In the genomic region with DNA sequence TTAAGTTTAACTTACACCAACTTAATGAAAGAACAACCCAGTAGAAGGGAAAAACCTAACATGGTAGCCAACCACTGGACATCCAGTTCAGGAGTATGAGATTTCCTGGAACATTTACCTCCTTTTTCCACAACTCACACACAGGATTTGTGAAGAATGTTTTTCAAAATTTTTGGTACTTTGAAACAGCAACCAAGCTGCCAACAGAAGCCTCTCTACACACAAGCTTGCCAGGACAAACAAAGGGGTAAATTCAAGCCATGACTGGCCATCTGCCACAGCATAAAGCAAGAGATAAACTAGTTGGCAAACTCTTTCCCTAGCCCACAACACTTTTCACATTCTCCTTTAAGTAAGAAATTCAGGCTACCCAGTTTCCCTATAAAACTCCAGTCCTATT, we compare ENCODE assay signal across 12 cellular contexts. TPM values are rescaled to one million over a fixed set of nuclear protein-coding genes. Genes with fewer than 3 reads are reported as not detected.
DNase-seq lines count a peak whose midpoint lies in the region; ATAC-seq and TF ChIP-seq lines count a peak whose summit lies in the region.
"Had no signal": no experiment of that assay in that cellular context is flagged by ENCODE, and none has a peak within 500 bp of the region (broad histone marks: within the 10 kb centered on the region; RNA-seq: fewer than 3 reads in every experiment).

No MANE protein-coding gene starts in this region.

- H3K36me3 Mint-ChIP-seq in CD8-positive, alpha-beta T cell, result peaks cover 49% of the 10 kb centered on the region

- TF ChIP-seq CTCF in CD8-positive, alpha-beta T cell (IDR thresholded peaks at IDR 0.05), result no peak

- peak overlapping the region; percentile 44 for H3K4me3 Mint-ChIP-seq in CD8-positive, alpha-beta T cell

- H3K27me3 Mint-ChIP-seq in CD8-positive, alpha-beta T cell (ENCODE audit: low read depth), result no peaks in the 10 kb centered on the region

- no peak for ATAC-seq in CD8-positive, alpha-beta T cell
- ATAC-seq in GM21786 (IDR thresholded peaks at IDR 0.05; ENCODE audit: unreplicated experiment) (no peak), esophagus mucosa (no peak), aorta (ENCODE audit: low FRiP score) (no peak)
- ATAC-seq: PC-3 had no signal

- DNase-seq in CD8-positive, alpha-beta T cell, result no peak
- DNase-seq in MG63 (peak; percentile 72), dermis microvascular lymphatic vessel endothelial cell (ENCODE audit: low read depth in 2 of 2) (peak; percentile 27 to 68), nucleus accumbens (lab: John Stamatoyannopoulos, UW) (peak in 33 of 56 donors; percentile 4 to 63 (median 27)), aorta (no peak)
- DNase-seq: activated CD4-positive, alpha-beta T cell treated with anti-CD3 and anti-CD28 coated beads, Interleukin-2, amount 50 U/mL, for 48 hours; PC-3; stimulated activated naive CD4-positive, alpha-beta T cell treated with Interleukin-2 at 50 U/mL for 16 hours; T-helper 2 cell had no signal

- intact Hi-C loops in CD8-positive, alpha-beta T cell (cut with DNase I, micrococcal nuclease), result loop anchor here in 1 of 2 experiments (1.0 kb wide), 1 partner anchor 9 kb away; no protein-coding TSS in a partner anchor
- intact Hi-C loops in aorta (cut with DNase I), result no loop called here

- POLR2A ChIA-PET in CD8-positive, alpha-beta T cell (lab: Charles Lee), result interaction anchor here (0.6 to 1.6 kb wide), 6 partner anchors 11 to 128 kb away, joined by 3 to 4 read pairs (median 3); no protein-coding TSS in a partner anchor

- no peak overlapping the region for H3K27ac ChIP-seq in CD8-positive, alpha-beta T cell (ENCODE audit: low read depth, low read length)
- peak overlapping the region in 1 of 2 donors; percentile 17 for H3K27ac ChIP-seq in aorta (ENCODE audit: low read depth in 1 of 2, low read length in 2 of 2)
- H3K27ac ChIP-seq: adrenal gland had no signal

- no peaks in the 10 kb centered on the region for H3K27me3 ChIP-seq in CD8-positive, alpha-beta T cell (ENCODE audit: insufficient read depth, low read length)
- 0 out of 2 replicates have a peak, but pooled peaks cover 2% of the 10 kb centered on the region for H3K27me3 ChIP-seq in MG63
- H3K27me3 ChIP-seq in aorta (ENCODE audit: control insufficient read depth in 1 of 2, insufficient read depth in 2 of 2, low read length in 1 of 2), result no peaks in the 10 kb centered on the region
- H3K27me3 ChIP-seq: adrenal gland had no signal

- peak overlapping the region; percentile 9 for H3K4me3 ChIP-seq in CD8-positive, alpha-beta T cell (ENCODE audit: low read depth, low read length)
- H3K4me3 ChIP-seq in MG63 (no peak overlapping the region), aorta (ENCODE audit: low read length in 2 of 2) (no peak overlapping the region)
- H3K4me3 ChIP-seq: adrenal gland had no signal

- H3K9me3 Mint-ChIP-seq in CD8-positive, alpha-beta T cell, result no peaks in the 10 kb centered on the region

- H3K4me1 Mint-ChIP-seq in CD8-positive, alpha-beta T cell (ENCODE audit: low read depth), result peaks cover 87% of the 10 kb centered on the region

- no peaks in the 10 kb centered on the region for H3K36me3 ChIP-seq in CD8-positive, alpha-beta T cell (ENCODE audit: insufficient read depth, low read length)
- no peaks in the 10 kb centered on the region for H3K36me3 ChIP-seq in MG63
- no peaks in the 10 kb centered on the region for H3K36me3 ChIP-seq in aorta (ENCODE audit: control insufficient read depth in 1 of 2, insufficient read depth in 2 of 2, low read length in 1 of 2)
- H3K36me3 ChIP-seq: adrenal gland had no signal

- CTCF ChIA-PET in CD8-positive, alpha-beta T cell (lab: Charles Lee), result interaction anchor here (0.8 to 2.2 kb wide), 7 partner anchors 9 to 129 kb away, joined by 3 to 6 read pairs (median 3); no protein-coding TSS in a partner anchor

- peaks cover 81% of the 10 kb centered on the region for H3K4me1 ChIP-seq in CD8-positive, alpha-beta T cell (ENCODE audit: insufficient read depth, low read length)
- H3K4me1 ChIP-seq in aorta (ENCODE audit: control insufficient read depth in 1 of 2, insufficient read depth in 2 of 2, low read length in 2 of 2), result peaks cover 12 to 16% of the 10 kb centered on the region in 2 donors

- peak overlapping the region; percentile 95 for H3K27ac Mint-ChIP-seq in CD8-positive, alpha-beta T cell

- no peaks in the 10 kb centered on the region for H3K9me3 ChIP-seq in CD8-positive, alpha-beta T cell (ENCODE audit: low read length)
- H3K9me3 ChIP-seq in MG63, result no peaks in the 10 kb centered on the region
- no peaks in the 10 kb centered on the region for H3K9me3 ChIP-seq in aorta (ENCODE audit: control insufficient read depth, low read length)
- H3K9me3 ChIP-seq: adrenal gland had no signal

RNA-seq across cellular contexts. Expression of gene MGAT4A, which starts 21.4 kb away (rescaled TPM):
- total RNA-seq in CD8-positive, alpha-beta T cell, result 100 to 1,000 TPM; 226 to 229 TPM
- 0.89 and 2.2 TPM in 2 replicates for total RNA-seq in MG63 (2014; rRNA removed; shearing (Covaris generic); ENCODE audit: low replicate concordance)
- total RNA-seq in dermis microvascular lymphatic vessel endothelial cell (6.2 and 9.4 TPM in 2 replicates), esophagus mucosa (5.6 TPM), aorta (10 to 100 TPM; 41.0 to 65.8 TPM)
- 10 to 100 TPM in 1 of 2 donors, 1 to 10 TPM in 1; 4.9 to 18.4 TPM for polyA plus RNA-seq in aorta

Comparison
In these comparisons a context has a peak if more than half of its experiments do, and no peak if none do; other contexts are left out.
1. DNase-seq: peak in MG63 (single experiment), dermis microvascular lymphatic vessel endothelial cell (2 of 2) and nucleus accumbens (33 of 56); none in CD8-positive, alpha-beta T cell (0 of 7) and aorta (0 of 2).